In the genomic region with DNA sequence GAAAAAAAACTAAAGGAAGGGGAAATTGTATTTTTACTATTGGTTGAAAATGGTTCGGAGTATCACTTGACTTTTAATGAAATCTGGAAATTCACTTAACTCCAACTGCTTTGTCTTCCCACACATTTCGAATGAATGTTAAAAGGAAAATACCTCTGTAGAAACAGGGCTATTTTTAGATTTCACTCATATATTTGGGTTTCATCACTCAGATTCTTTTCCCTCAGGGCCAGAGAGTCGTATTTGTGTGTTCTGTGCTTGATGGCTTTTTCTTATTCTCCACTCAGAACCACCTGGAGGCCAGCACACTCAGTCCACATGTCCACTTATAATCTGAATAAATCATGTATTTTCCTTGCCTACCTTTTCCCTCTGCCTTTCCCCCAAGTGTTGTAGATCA, we compare ENCODE assay signal across 29 cellular contexts. TPM values are rescaled to one million over a fixed set of nuclear protein-coding genes. Genes with fewer than 3 reads are reported as not detected.
A peak's percentile ranks its signal among the peaks of the same experiment; 100 is the strongest.
DNase-seq lines count a peak whose midpoint lies in the region; ATAC-seq and TF ChIP-seq lines count a peak whose summit lies in the region.
"Had no signal": no experiment of that assay in that cellular context is flagged by ENCODE, and none has a peak within 500 bp of the region (broad histone marks: within the 10 kb centered on the region; RNA-seq: fewer than 3 reads in every experiment).

No MANE protein-coding gene starts in this region.

- no peaks in the 10 kb centered on the region for H3K9me3 ChIP-seq in breast epithelium
- H3K9me3 ChIP-seq: MG63, SJCRH30, tibial artery had no signal

- intact Hi-C loops in MCF 10A (cut with micrococcal nuclease) = no loop called here
- intact Hi-C loops in breast epithelium (cut with DNase I; ENCODE audit: low total_unique reads) = no loop called here

- H3K4me3 Mint-ChIP-seq in MCF 10A (ENCODE audit: unreplicated experiment) = no peak overlapping the region
- H3K4me3 Mint-ChIP-seq in WTC11 = no peak overlapping the region
- H3K4me3 Mint-ChIP-seq: activated naive CD4-positive, alpha-beta T cell treated with anti-CD3 and anti-CD28 coated beads, Interleukin-2, amount 50 U/mL, for 24 hours; immature natural killer cell; naive B cell; stimulated activated naive CD8-positive, alpha-beta T cell treated with anti-CD3 and anti-CD28 coated beads, Interleukin-15, amount 100 ng/mL, for 72 hours had no signal

- no peaks in the 10 kb centered on the region for H3K9me3 Mint-ChIP-seq in MCF 10A (ENCODE audit: unreplicated experiment)
- no peaks in the 10 kb centered on the region for H3K9me3 Mint-ChIP-seq in WTC11
- H3K9me3 Mint-ChIP-seq: activated naive CD4-positive, alpha-beta T cell treated with anti-CD3 and anti-CD28 coated beads, Interleukin-2, amount 50 U/mL, for 24 hours; activated T-helper 2 cell treated with anti-CD3 and anti-CD28 coated beads, Interferon-gamma antibody, Interleukin-2, Interleukin-4, amounts not matched to agents 10 μg/mL and 5 μg/mL and 100 μg/mL, durations not matched to agents 14 hours and 24 hours and 36 hours; immature natural killer cell; naive B cell had no signal

- DNase-seq in MCF 10A (ENCODE audit: unreplicated experiment) = no peak
- DNase-seq in breast epithelium (ENCODE audit: low spot score in 2 of 2) = no peak
- DNase-seq in WTC11 (ENCODE audit: low spot score) = no peak
- DNase-seq in fibroblast of mammary gland (ENCODE audit: low read depth) = peak; percentile 32
- peak; percentile 16 for DNase-seq in putamen (ENCODE audit: low spot score)
- no peak for DNase-seq in ureter (ENCODE audit: low spot score)
- no peak for DNase-seq in Ammon's horn (ENCODE audit: low spot score)
- DNase-seq: activated CD4-positive, alpha-beta T cell treated with anti-CD3 and anti-CD28 coated beads, Interleukin-2, amount 50 U/mL, for 4 hours; activated CD8-positive, alpha-beta memory T cell treated with anti-CD3 and anti-CD28 coated beads, Interleukin-2, amount 50 U/mL, for 48 hours; AML-193; anterior cingulate cortex; central memory CD4-positive, alpha-beta T cell; hippocampal formation; immature natural killer cell; MG63; naive B cell; NCI-H1417; NCI-H2081 treated with DMSO at 0.1 percent for 48 hours; NCI-H345; NCI-H748 treated with DMSO at 0.1 percent for 48 hours; SJCRH30; small intestine; stimulated activated naive CD8-positive, alpha-beta T cell treated with anti-CD3 and anti-CD28 coated beads, Interleukin-15, amount 100 ng/mL, for 72 hours; tibial artery had no signal

- no TSS peak for BruUV-seq in MCF 10A (replicated peaks; lab: Mats Ljungman, UMichigan)

- H3K4me3 ChIP-seq in breast epithelium (no peak overlapping the region), fibroblast of mammary gland (ENCODE audit: control insufficient read depth, low read depth, low read length) (no peak overlapping the region)
- H3K4me3 ChIP-seq: MG63, SJCRH30, tibial artery had no signal

- H3K27me3 Mint-ChIP-seq in MCF 10A (ENCODE audit: insufficient read depth, unreplicated experiment) = no peaks in the 10 kb centered on the region
- H3K27me3 Mint-ChIP-seq in WTC11 (ENCODE audit: low read depth) = no peaks in the 10 kb centered on the region
- H3K27me3 Mint-ChIP-seq: activated naive CD4-positive, alpha-beta T cell treated with anti-CD3 and anti-CD28 coated beads, Interleukin-2, amount 50 U/mL, for 24 hours; naive B cell; stimulated activated naive CD8-positive, alpha-beta T cell treated with anti-CD3 and anti-CD28 coated beads, Interleukin-15, amount 100 ng/mL, for 72 hours had no signal

- peak overlapping the region; percentile 64 for H3K27ac Mint-ChIP-seq in MCF 10A (ENCODE audit: low read depth, unreplicated experiment)
- peak overlapping the region; percentile 2; the same call in 1 of the 2 replicates for H3K27ac Mint-ChIP-seq in WTC11
- H3K27ac Mint-ChIP-seq: activated naive CD4-positive, alpha-beta T cell treated with anti-CD3 and anti-CD28 coated beads, Interleukin-2, amount 50 U/mL, for 24 hours; activated T-helper 2 cell treated with anti-CD3 and anti-CD28 coated beads, Interferon-gamma antibody, Interleukin-2, Interleukin-4, amounts not matched to agents 10 μg/mL and 5 μg/mL and 100 μg/mL, durations not matched to agents 14 hours and 24 hours and 36 hours; immature natural killer cell had no signal

- no peaks in the 10 kb centered on the region for H3K4me1 ChIP-seq in breast epithelium
- H3K4me1 ChIP-seq: SJCRH30 had no signal

- peaks cover 7% of the 10 kb centered on the region for H3K4me1 Mint-ChIP-seq in MCF 10A (ENCODE audit: insufficient read depth, unreplicated experiment)
- H3K4me1 Mint-ChIP-seq in WTC11 = 0 out of 2 replicates have a peak, but pooled peaks cover 3% of the 10 kb centered on the region

- CTCF ChIA-PET in MCF 10A (lab: Yijun Ruan, JAX) (no interaction called here), WTC11 (lab: Charles Lee) (no interaction called here)

- no peak overlapping the region for H3K27ac ChIP-seq in breast epithelium
- H3K27ac ChIP-seq: 22Rv1, epithelial cell of prostate, SJCRH30, tibial artery had no signal

- POLR2A ChIA-PET in MCF 10A (lab: Yijun Ruan, JAX) = no interaction called here
- POLR2A ChIA-PET in WTC11 (lab: Charles Lee) = no interaction called here

- no peak for TF ChIP-seq CTCF in MCF 10A (IDR thresholded peaks at IDR 0.05; ENCODE audit: unreplicated experiment)
- no peak for TF ChIP-seq CTCF in breast epithelium (IDR thresholded peaks at IDR 0.05)
- no peak for TF ChIP-seq CTCF in WTC11 (IDR thresholded peaks at IDR 0.05)
- no peak for TF ChIP-seq CTCF in fibroblast of mammary gland (conservative IDR thresholded peaks at IDR 0.05; ENCODE audit: control insufficient read depth, insufficient read depth, low read depth, low read length)

- H3K36me3 Mint-ChIP-seq in MCF 10A (ENCODE audit: insufficient read depth, unreplicated experiment) = peaks cover 2% of the 10 kb centered on the region
- H3K36me3 Mint-ChIP-seq in WTC11 = no peaks in the 10 kb centered on the region
- H3K36me3 Mint-ChIP-seq: naive B cell had no signal

- no peak for TF ChIP-seq POLR2A in breast epithelium (IDR thresholded peaks at IDR 0.05)

- ATAC-seq in WTC11 (no peak), GM21423 (IDR thresholded peaks at IDR 0.05; ENCODE audit: unreplicated experiment) (no peak)
- ATAC-seq: stimulated activated naive CD8-positive, alpha-beta T cell treated with anti-CD3 and anti-CD28 coated beads, Interleukin-15, amount 100 ng/mL, for 72 hours had no signal

- H3K36me3 ChIP-seq in breast epithelium = no peaks in the 10 kb centered on the region
- H3K36me3 ChIP-seq: MG63, SJCRH30, tibial artery had no signal

- no peaks in the 10 kb centered on the region for H3K27me3 ChIP-seq in breast epithelium
- H3K27me3 ChIP-seq: MG63, SJCRH30, tibial artery had no signal

TF ChIP-seq in WTC11, 78 proteins besides CTCF, POLR2A, EP300 and RAD21 (continues in another document):
- TF ChIP-seq ZNF121 (CRISPR knock-in tag; IDR thresholded peaks at IDR 0.05) (no peak), TEAD1 (CRISPR knock-in tag; IDR thresholded peaks at IDR 0.05) (no peak), ESRRA (CRISPR knock-in tag; IDR thresholded peaks at IDR 0.05; ENCODE audit: borderline replicate concordance) (no peak), GTF2I (CRISPR knock-in tag; conservative IDR thresholded peaks at IDR 0.05) (no peak), ZNF232 (CRISPR knock-in tag; IDR thresholded peaks at IDR 0.05) (no peak), PRRX2 (CRISPR knock-in tag; IDR thresholded peaks at IDR 0.05) (no peak)
- TF ChIP-seq, protein P1, sequence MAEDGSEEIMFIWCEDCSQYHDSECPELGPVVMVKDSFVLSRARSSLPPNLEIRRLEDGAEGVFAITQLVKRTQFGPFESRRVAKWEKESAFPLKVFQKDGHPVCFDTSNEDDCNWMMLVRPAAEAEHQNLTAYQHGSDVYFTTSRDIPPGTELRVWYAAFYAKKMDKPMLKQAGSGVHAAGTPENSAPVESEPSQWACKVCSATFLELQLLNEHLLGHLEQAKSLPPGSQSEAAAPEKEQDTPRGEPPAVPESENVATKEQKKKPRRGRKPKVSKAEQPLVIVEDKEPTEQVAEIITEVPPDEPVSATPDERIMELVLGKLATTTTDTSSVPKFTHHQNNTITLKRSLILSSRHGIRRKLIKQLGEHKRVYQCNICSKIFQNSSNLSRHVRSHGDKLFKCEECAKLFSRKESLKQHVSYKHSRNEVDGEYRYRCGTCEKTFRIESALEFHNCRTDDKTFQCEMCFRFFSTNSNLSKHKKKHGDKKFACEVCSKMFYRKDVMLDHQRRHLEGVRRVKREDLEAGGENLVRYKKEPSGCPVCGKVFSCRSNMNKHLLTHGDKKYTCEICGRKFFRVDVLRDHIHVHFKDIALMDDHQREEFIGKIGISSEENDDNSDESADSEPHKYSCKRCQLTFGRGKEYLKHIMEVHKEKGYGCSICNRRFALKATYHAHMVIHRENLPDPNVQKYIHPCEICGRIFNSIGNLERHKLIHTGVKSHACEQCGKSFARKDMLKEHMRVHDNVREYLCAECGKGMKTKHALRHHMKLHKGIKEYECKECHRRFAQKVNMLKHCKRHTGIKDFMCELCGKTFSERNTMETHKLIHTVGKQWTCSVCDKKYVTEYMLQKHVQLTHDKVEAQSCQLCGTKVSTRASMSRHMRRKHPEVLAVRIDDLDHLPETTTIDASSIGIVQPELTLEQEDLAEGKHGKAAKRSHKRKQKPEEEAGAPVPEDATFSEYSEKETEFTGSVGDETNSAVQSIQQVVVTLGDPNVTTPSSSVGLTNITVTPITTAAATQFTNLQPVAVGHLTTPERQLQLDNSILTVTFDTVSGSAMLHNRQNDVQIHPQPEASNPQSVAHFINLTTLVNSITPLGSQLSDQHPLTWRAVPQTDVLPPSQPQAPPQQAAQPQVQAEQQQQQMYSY (CRISPR knock-in tag; IDR thresholded peaks at IDR 0.05) = no peak
- TF ChIP-seq, protein P2, sequence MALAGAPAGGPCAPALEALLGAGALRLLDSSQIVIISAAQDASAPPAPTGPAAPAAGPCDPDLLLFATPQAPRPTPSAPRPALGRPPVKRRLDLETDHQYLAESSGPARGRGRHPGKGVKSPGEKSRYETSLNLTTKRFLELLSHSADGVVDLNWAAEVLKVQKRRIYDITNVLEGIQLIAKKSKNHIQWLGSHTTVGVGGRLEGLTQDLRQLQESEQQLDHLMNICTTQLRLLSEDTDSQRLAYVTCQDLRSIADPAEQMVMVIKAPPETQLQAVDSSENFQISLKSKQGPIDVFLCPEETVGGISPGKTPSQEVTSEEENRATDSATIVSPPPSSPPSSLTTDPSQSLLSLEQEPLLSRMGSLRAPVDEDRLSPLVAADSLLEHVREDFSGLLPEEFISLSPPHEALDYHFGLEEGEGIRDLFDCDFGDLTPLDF (CRISPR knock-in tag; IDR thresholded peaks at IDR 0.05) = no peak

RNA-seq across cellular contexts. Expression of a gene that starts 39.9 kb away (rescaled TPM):
- total RNA-seq in MCF 10A (2022) (27.3 and 27.4 TPM in 2 replicates), breast epithelium (10 to 100 TPM; 50.1 to 95.9 (median 64.2) TPM), WTC11 (2021) (21.7 to 30.4 TPM (median 30.4 TPM) in 3 replicates), ureter (109 TPM)

Comparison
In these comparisons a context has a peak if more than half of its experiments do, and no peak if none do; other contexts are left out.
1. DNase-seq: peak in fibroblast of mammary gland (single experiment) and putamen (single experiment); none in MCF 10A (single experiment), breast epithelium (0 of 2), WTC11 (single experiment), ureter (single experiment) and Ammon's horn (single experiment).